ENCODE assay signal across 22 cellular contexts in genomic region chr5:57028166-57028565, GRCh38.
"Had no signal": no experiment of that assay in that cellular context is flagged by ENCODE, and none has a peak within 500 bp of the region (broad histone marks: within the 10 kb centered on the region; RNA-seq: fewer than 3 reads in every experiment).

No MANE protein-coding gene starts in this region.

- H3K4me3 ChIP-seq: lung, neural progenitor cell, spleen, stomach, thoracic aorta, transverse colon had no signal

- DNase-seq: effector memory CD8-positive, alpha-beta T cell; erythroblast; foreskin melanocyte; head of caudate nucleus; hippocampal formation; left colon; left ventricle myocardium superior; mesenchymal stem cell; midbrain; spleen; stimulated activated CD4-positive, alpha-beta T cell treated with anti-CD3 and anti-CD28 coated beads, Interleukin-15, amount 100 ng/mL, for 24 hours; stimulated activated CD4-positive, alpha-beta T cell treated with anti-CD3 and anti-CD28 coated beads, Interleukin-1b, Interleukin-23, amount 100 ng/mL, for 48 hours; stimulated activated CD4-positive, alpha-beta T cell treated with anti-CD3 and anti-CD28 coated beads, Interleukin-4, amount 100 ng/mL, for 4 hours; stimulated activated naive CD4-positive, alpha-beta T cell; stomach; substantia nigra; transverse colon had no signal

- H3K9me3 ChIP-seq: stomach, thoracic aorta, transverse colon had no signal

- H3K9me3 Mint-ChIP-seq: effector memory CD8-positive, alpha-beta T cell; neural progenitor cell had no signal

- H3K4me2 ChIP-seq: neural progenitor cell had no signal

- ATAC-seq: effector memory CD8-positive, alpha-beta T cell; left colon; left ventricle myocardium superior; natural killer cell treated with Interleukin-12 subunit alpha and Interleukin-12 subunit beta and Interleukin-15 and Interleukin-18, amount 100 ng/mL, for 72 hours; sciatic nerve had no signal

- H3K4me1 ChIP-seq: neural progenitor cell, stomach had no signal

- H3K27ac Mint-ChIP-seq: effector memory CD8-positive, alpha-beta T cell; natural killer cell treated with Interleukin-12 subunit alpha and Interleukin-12 subunit beta and Interleukin-15 and Interleukin-18, amount 100 ng/mL, for 72 hours; neural progenitor cell had no signal

- H3K27me3 ChIP-seq: neural progenitor cell, spleen, stomach, transverse colon had no signal

- H3K27ac ChIP-seq: neural progenitor cell, spleen, stomach, thoracic aorta, transverse colon had no signal

- H3K9ac ChIP-seq: neural progenitor cell had no signal

- H2AFZ ChIP-seq: neural progenitor cell had no signal

- H3K4me1 Mint-ChIP-seq: neural progenitor cell had no signal

- H3K4me3 Mint-ChIP-seq: effector memory CD8-positive, alpha-beta T cell; natural killer cell treated with Interleukin-12 subunit alpha and Interleukin-12 subunit beta and Interleukin-15 and Interleukin-18, amount 100 ng/mL, for 72 hours; neural progenitor cell had no signal

- H3K36me3 Mint-ChIP-seq: neural progenitor cell had no signal

- H3K36me3 ChIP-seq: neural progenitor cell, spleen, stomach, thoracic aorta, transverse colon had no signal
